Comparison of ENCODE assay signal across 11 cellular contexts in genomic region chr1:44785027-44785376, GRCh38. TPM values are rescaled to one million over a fixed set of nuclear protein-coding genes. Genes with fewer than 3 reads are reported as not detected.
DNase-seq lines count a peak whose midpoint lies in the region; ATAC-seq and TF ChIP-seq lines count a peak whose summit lies in the region.
"Had no signal": no experiment of that assay in that cellular context is flagged by ENCODE, and none has a peak within 500 bp of the region (broad histone marks: within the 10 kb centered on the region; RNA-seq: fewer than 3 reads in every experiment).

No MANE protein-coding gene starts in this region.

- no peak for ATAC-seq in IMR-90 (ENCODE audit: low read depth)
- ATAC-seq in natural killer cell treated with Interleukin-12 subunit alpha and Interleukin-12 subunit beta and Interleukin-15 and Interleukin-18, amount 100 ng/mL, for 72 hours: no peak

- no peaks in the 10 kb centered on the region for H3K79me2 ChIP-seq in mammary epithelial cell (ENCODE audit: insufficient read depth, low read length)
- H3K79me2 ChIP-seq: parathyroid adenoma had no signal

- POLR2A ChIA-PET in CD8-positive, alpha-beta memory T cell (lab: Charles Lee): interaction anchor here (0.7 to 5.8 kb wide), 3 partner anchors 9 to 54 kb away, joined by 3 to 49 read pairs (median 6); partner anchors contain the start of genes PLK3, RNU5D-1 and RPS8
- POLR2A ChIA-PET in IMR-90 (lab: Charles Lee; ENCODE audit: unreplicated experiment): interaction anchor here (1.3 kb wide), 1 partner anchor 9 kb away, joined by 5 read pairs; no protein-coding TSS in a partner anchor

- CTCF ChIA-PET in CD8-positive, alpha-beta memory T cell (lab: Charles Lee): interaction anchor here (1.0 to 5.9 kb wide), 12 partner anchors 8 to 727 kb away, joined by 3 to 39 read pairs (median 5); partner anchors contain the start of genes BTBD19, HECTD3, PLK3 and RNU5D-1
- CTCF ChIA-PET in IMR-90 (lab: Yijun Ruan, JAX) (interaction anchor here (0.6 kb wide), 1 partner anchor 184 kb away, joined by 11 read pairs; no protein-coding TSS in a partner anchor), mammary epithelial cell (lab: Charles Lee; ENCODE audit: low non-redundant PET) (interaction anchor here (0.6 kb wide), 1 partner anchor 226 kb away, joined by 4 read pairs; the partner anchor contains the start of gene HECTD3)

- peaks cover 29 to 36% (median 30%) of the 10 kb centered on the region in 3 donors for H3K4me1 Mint-ChIP-seq in CD8-positive, alpha-beta memory T cell
- peaks cover 26 to 28% of the 10 kb centered on the region in 2 donors for H3K4me1 Mint-ChIP-seq in natural killer cell treated with Interleukin-12 subunit alpha and Interleukin-12 subunit beta and Interleukin-15 and Interleukin-18, amount 100 ng/mL, for 72 hours (ENCODE audit: low read depth in 2 of 2)

- no peak overlapping the region for H4K8ac ChIP-seq in IMR-90 (ENCODE audit: low read depth in 2 of 2, low read length in 2 of 2)

- no peaks in the 10 kb centered on the region for H3K27me3 ChIP-seq in CD8-positive, alpha-beta memory T cell (ENCODE audit: insufficient read depth, low read length, poor library complexity, severe bottlenecking)
- H3K27me3 ChIP-seq in IMR-90 (ENCODE audit: control insufficient read depth, insufficient read depth, low read length) (no peaks in the 10 kb centered on the region; the same call in 1 of the 2 replicates), mammary epithelial cell (ENCODE audit: insufficient read depth, low read length) (no peaks in the 10 kb centered on the region)

- H3K36me3 ChIP-seq in CD8-positive, alpha-beta memory T cell (ENCODE audit: insufficient read depth, low read length): peaks cover 5% of the 10 kb centered on the region
- H3K36me3 ChIP-seq in IMR-90 (ENCODE audit: control insufficient read depth, insufficient read depth, low read length): peaks cover 13% of the 10 kb centered on the region
- H3K36me3 ChIP-seq in mammary epithelial cell (ENCODE audit: insufficient read depth, low read length): peaks cover under 1% of the 10 kb centered on the region

- H3K18ac ChIP-seq in IMR-90 (ENCODE audit: low read depth, low read length): no peak overlapping the region

- H2BK120ac ChIP-seq in IMR-90 (ENCODE audit: low read depth, low read length): no peak overlapping the region

- H3K4me3 Mint-ChIP-seq in CD8-positive, alpha-beta memory T cell: peak overlapping the region; percentile 76 to 93 (median 82)
- H3K4me3 Mint-ChIP-seq in natural killer cell treated with Interleukin-12 subunit alpha and Interleukin-12 subunit beta and Interleukin-15 and Interleukin-18, amount 100 ng/mL, for 72 hours: peak overlapping the region; percentile 70

- no peak overlapping the region for H3K56ac ChIP-seq in IMR-90 (ENCODE audit: extremely low read depth, insufficient read depth, low read length)

- H3K4me1 ChIP-seq in CD8-positive, alpha-beta memory T cell (ENCODE audit: insufficient read depth, low read length): peaks cover 29% of the 10 kb centered on the region
- H3K4me1 ChIP-seq in IMR-90 (ENCODE audit: control insufficient read depth, insufficient read depth, low read length): peaks cover 8% of the 10 kb centered on the region; the same call in 1 of the 2 replicates
- H3K4me1 ChIP-seq in mammary epithelial cell (ENCODE audit: insufficient read depth, low read length): peaks cover 26% of the 10 kb centered on the region

- no peak overlapping the region for H3K4ac ChIP-seq in IMR-90 (ENCODE audit: low read depth, low read length)

- peaks cover 8% of the 10 kb centered on the region; the same call in 1 of the 2 replicates for H3K9me1 ChIP-seq in IMR-90 (ENCODE audit: insufficient read depth, low read length)

- no peak for TF ChIP-seq POLR2A in IMR-90 (IDR thresholded peaks at IDR 0.05; ENCODE audit: low read depth, low read length)

- H4K91ac ChIP-seq in IMR-90 (ENCODE audit: insufficient read depth, low read depth, low read length): no peak overlapping the region

- no peaks in the 10 kb centered on the region for H3K9me3 Mint-ChIP-seq in CD8-positive, alpha-beta memory T cell
- H3K9me3 Mint-ChIP-seq in natural killer cell treated with Interleukin-12 subunit alpha and Interleukin-12 subunit beta and Interleukin-15 and Interleukin-18, amount 100 ng/mL, for 72 hours: no peaks in the 10 kb centered on the region

- H3K4me3 ChIP-seq in CD8-positive, alpha-beta memory T cell (ENCODE audit: low read length): peak overlapping the region; percentile 53
- no peak overlapping the region for H3K4me3 ChIP-seq in IMR-90 (ENCODE audit: insufficient read depth, low read depth, low read length)
- no peak overlapping the region for H3K4me3 ChIP-seq in mammary epithelial cell (replicated peaks in 1 of 3; ENCODE audit: insufficient read depth in 1 of 3, low read depth in 2 of 3, low read length in 3 of 3)

- H3K9ac ChIP-seq in IMR-90 (ENCODE audit: low read depth, low read length) (no peak overlapping the region), mammary epithelial cell (ENCODE audit: insufficient read depth, low read length) (no peak overlapping the region)
- H3K9ac ChIP-seq: parathyroid adenoma had no signal

- no TSS peak for BruUV-seq in IMR-90 (replicated peaks; lab: Mats Ljungman, UMichigan)
- BruUV-seq in mammary epithelial cell (replicated peaks; lab: Mats Ljungman, UMichigan): no TSS peak

- no peak overlapping the region for H4K5ac ChIP-seq in IMR-90 (ENCODE audit: low read depth, low read length)

- in situ Hi-C loops in IMR-90 (cut with MboI; ENCODE audit: low sequenced_read_pairs): no loop called here
- in situ Hi-C loops in mammary epithelial cell (cut with MboI; ENCODE audit: low sequenced_read_pairs in 2 of 2): loop anchor here in 1 of 2 donors (25.0 kb wide), 1 partner anchor 702 kb away; the partner anchor contains the start of gene TESK2

- no peak overlapping the region for H2BK5ac ChIP-seq in IMR-90 (ENCODE audit: low read depth, low read length, poor library complexity, severe bottlenecking)

- no peak overlapping the region for H3K27ac ChIP-seq in CD8-positive, alpha-beta memory T cell (ENCODE audit: low read depth, low read length)
- no peak overlapping the region for H3K27ac ChIP-seq in IMR-90 (ENCODE audit: insufficient read depth, low read length)
- no peak overlapping the region for H3K27ac ChIP-seq in mammary epithelial cell (ENCODE audit: insufficient read depth, low read depth, low read length)
- H3K27ac ChIP-seq: parathyroid adenoma had no signal

- no peak overlapping the region for H2AK5ac ChIP-seq in IMR-90 (ENCODE audit: low read depth, low read length)

- H3K14ac ChIP-seq in IMR-90 (replicated peaks; ENCODE audit: low read depth, low read length): no peak overlapping the region

- TF ChIP-seq CTCF in IMR-90 (conservative IDR thresholded peaks at IDR 0.05; ENCODE audit: low read depth, low read length) (no peak), mammary epithelial cell (conservative IDR thresholded peaks at IDR 0.05 in 1 of 2, IDR thresholded peaks at IDR 0.05 in 1 of 2; ENCODE audit: extremely low read depth in 1 of 2, insufficient read depth in 1 of 2, low read depth in 1 of 2, low read length in 2 of 2) (no peak)

- no peaks in the 10 kb centered on the region for H3K27me3 Mint-ChIP-seq in CD8-positive, alpha-beta memory T cell
- no peaks in the 10 kb centered on the region for H3K27me3 Mint-ChIP-seq in natural killer cell treated with Interleukin-12 subunit alpha and Interleukin-12 subunit beta and Interleukin-15 and Interleukin-18, amount 100 ng/mL, for 72 hours

- no peak for TF ChIP-seq RAD21 in IMR-90 (IDR thresholded peaks at IDR 0.05; ENCODE audit: low read length)

- H4K20me1 ChIP-seq in IMR-90 (ENCODE audit: insufficient read depth, low read length): 0 out of 2 replicates have a peak, but pooled peaks cover 10% of the 10 kb centered on the region
- H4K20me1 ChIP-seq in mammary epithelial cell (ENCODE audit: insufficient read depth, low read length): no peaks in the 10 kb centered on the region

- intact Hi-C loops in IMR-90 (cut with micrococcal nuclease): no loop called here
- intact Hi-C loops in mammary epithelial cell (cut with micrococcal nuclease): loop anchor here (2.0 kb wide), 2 partner anchors 14 to 516 kb away; no protein-coding TSS in a partner anchor

- H2AFZ ChIP-seq in IMR-90 (replicated peaks; ENCODE audit: low read length, poor library complexity) (peak overlapping the region; percentile 77), mammary epithelial cell (ENCODE audit: low read depth, low read length) (peak overlapping the region; percentile 84)

- peaks cover 5 to 21% (median 7%) of the 10 kb centered on the region in 3 donors for H3K36me3 Mint-ChIP-seq in CD8-positive, alpha-beta memory T cell
- H3K36me3 Mint-ChIP-seq in natural killer cell treated with Interleukin-12 subunit alpha and Interleukin-12 subunit beta and Interleukin-15 and Interleukin-18, amount 100 ng/mL, for 72 hours: peaks cover 15% of the 10 kb centered on the region

- peaks cover 0 to 13% of the 10 kb centered on the region in 2 experiments; a peak in 2 of 4 replicates for H3K79me1 ChIP-seq in IMR-90 (ENCODE audit: low read depth in 1 of 2, low read length in 2 of 2)

- DNase-seq in CD8-positive, alpha-beta memory T cell: no peak
- DNase-seq in IMR-90 (no peak), mammary epithelial cell (no peak), NCI-H2107 (lab: John Stamatoyannopoulos, UW) (no peak), kidney tubule cell (ENCODE audit: low spot score) (no peak), C1 segment of cervical spinal cord (lab: John Stamatoyannopoulos, UW) (no peak)
- no peak for DNase-seq in natural killer cell treated with Interleukin-12 subunit alpha and Interleukin-12 subunit beta and Interleukin-15 and Interleukin-18, amount 100 ng/mL, for 72 hours (ENCODE audit: low spot score)
- DNase-seq: activated gamma-delta T cell treated with Interleukin-2 at 50 U/mL for 16 hours, foreskin melanocyte had no signal

- peak overlapping the region; percentile 52 to 96 (median 83) for H3K27ac Mint-ChIP-seq in CD8-positive, alpha-beta memory T cell
- H3K27ac Mint-ChIP-seq in natural killer cell treated with Interleukin-12 subunit alpha and Interleukin-12 subunit beta and Interleukin-15 and Interleukin-18, amount 100 ng/mL, for 72 hours: peak overlapping the region; percentile 51 to 85

- dilution Hi-C loops in IMR-90 (cut with HindIII; ENCODE audit: low sequenced_read_pairs, unreplicated experiment): no loop called here
- dilution Hi-C loops in mammary epithelial cell (cut with HindIII; ENCODE audit: low sequenced_read_pairs): no loop called here

- H2AK9ac ChIP-seq in IMR-90 (replicated peaks; ENCODE audit: low read depth, low read length, poor library complexity): peak overlapping the region; percentile 53

- no peak overlapping the region for H3K4me2 ChIP-seq in IMR-90 (ENCODE audit: low read depth, low read length)
- H3K4me2 ChIP-seq in mammary epithelial cell (ENCODE audit: insufficient read depth, low read depth, low read length): peak overlapping the region; percentile 90

- 83% methylated on average over 1 of the region's 6 CpGs; no CpG with 5 or more reads in 1 of the 2 experiments for WGBS in IMR-90 (ENCODE audit: extremely low coverage in 2 of 2, insufficient read length in 1 of 2), 2 experiments
- 38% methylated on average over 4 of the region's 6 CpGs for whole genome bisulfite sequencing in mammary epithelial cell (ENCODE audit: low coverage, missing lambda C conversion rate)

- H2BK15ac ChIP-seq in IMR-90 (ENCODE audit: low read depth, low read length): no peak overlapping the region

- no peak overlapping the region for H3K23ac ChIP-seq in IMR-90 (ENCODE audit: low read depth, low read length)

- no peak overlapping the region for H2BK20ac ChIP-seq in IMR-90 (ENCODE audit: low read depth, low read length)

- H3K9me3 ChIP-seq in CD8-positive, alpha-beta memory T cell (ENCODE audit: low read length): no peaks in the 10 kb centered on the region
- H3K9me3 ChIP-seq in IMR-90 (ENCODE audit: control insufficient read depth, insufficient read depth, low read length) (no peaks in the 10 kb centered on the region), mammary epithelial cell (replicated peaks; ENCODE audit: insufficient read depth, low read length) (no peaks in the 10 kb centered on the region)

RNA-seq across cellular contexts. Expression of gene BEST4, which starts 3.0 kb away (rescaled TPM):
- total RNA-seq in CD8-positive, alpha-beta memory T cell: 1 to 10 TPM; 1.2 to 1.4 TPM
- 0.54 TPM for polyA plus RNA-seq in CD8-positive, alpha-beta memory T cell
- total RNA-seq in IMR-90 (2012; rRNA removed) (not detected in 2 replicates), mammary epithelial cell (under 1 TPM; 0.33 to 0.52 TPM)
- polyA plus RNA-seq in IMR-90 (2012; rRNA removed) (0.07 and 0.16 TPM in 2 replicates), mammary epithelial cell (0.39 TPM)
- polyA plus RNA-seq in IMR-90 (2012; cell fraction: cytosol; rRNA removed): 0.06 and 0.12 TPM in 2 replicates
- polyA plus RNA-seq in IMR-90 (2012; cell fraction: nucleus; rRNA removed; ENCODE audit: low replicate concordance): 1.0 and 1.8 TPM in 2 replicates
- not detected for polyA minus RNA-seq in mammary epithelial cell
- total RNA-seq in natural killer cell treated with Interleukin-12 subunit alpha and Interleukin-12 subunit beta and Interleukin-15 and Interleukin-18, amount 100 ng/mL, for 72 hours: under 1 TPM in 1 of 2 donors, not detected in 1; 0.47 TPM
- total RNA-seq: RPMI7951 had no signal

RNA-seq across cellular contexts. Expression of gene RPS8, which starts 9.7 kb away (rescaled TPM):
- total RNA-seq in CD8-positive, alpha-beta memory T cell: 1,000 to 10,000 TPM; 2,426 to 2,465 TPM
- 972 TPM for polyA plus RNA-seq in CD8-positive, alpha-beta memory T cell
- total RNA-seq in IMR-90 (2012; rRNA removed) (1,837 and 2,171 TPM in 2 replicates), mammary epithelial cell (1,000 to 10,000 TPM; 1,053 to 1,537 TPM)
- polyA plus RNA-seq in IMR-90 (2012; rRNA removed) (2,128 and 2,255 TPM in 2 replicates), mammary epithelial cell (2,133 TPM)
- 2,467 and 3,082 TPM in 2 replicates for polyA plus RNA-seq in IMR-90 (2012; cell fraction: cytosol; rRNA removed)
- 595 and 1,006 TPM in 2 replicates for polyA plus RNA-seq in IMR-90 (2012; cell fraction: nucleus; rRNA removed; ENCODE audit: low replicate concordance)
- polyA minus RNA-seq in mammary epithelial cell: 614 TPM
- 1,000 to 10,000 TPM; 1,070 to 1,127 TPM for total RNA-seq in natural killer cell treated with Interleukin-12 subunit alpha and Interleukin-12 subunit beta and Interleukin-15 and Interleukin-18, amount 100 ng/mL, for 72 hours

RNA-seq across cellular contexts. Expression of gene PLK3, which starts 15.2 kb away (rescaled TPM):
- 100 to 1,000 TPM; 104 to 114 TPM for total RNA-seq in CD8-positive, alpha-beta memory T cell
- 22.5 TPM for polyA plus RNA-seq in CD8-positive, alpha-beta memory T cell
- 15.3 and 15.8 TPM in 2 replicates for total RNA-seq in IMR-90 (2012; rRNA removed)
- 51.6 and 52.5 TPM in 2 replicates for polyA plus RNA-seq in IMR-90 (2012; rRNA removed)
- polyA plus RNA-seq in IMR-90 (2012; cell fraction: cytosol; rRNA removed): 45.2 and 47.2 TPM in 2 replicates
- polyA plus RNA-seq in IMR-90 (2012; cell fraction: nucleus; rRNA removed; ENCODE audit: low replicate concordance): 238 and 324 TPM in 2 replicates
- total RNA-seq in mammary epithelial cell: 100 to 1,000 TPM in 1 of 2 donors, 10 to 100 TPM in 1; 53.5 to 101 TPM
- 54.6 TPM for polyA plus RNA-seq in mammary epithelial cell
- 73.4 TPM for polyA minus RNA-seq in mammary epithelial cell
- 10 to 100 TPM; 27.4 to 64.3 TPM for total RNA-seq in natural killer cell treated with Interleukin-12 subunit alpha and Interleukin-12 subunit beta and Interleukin-15 and Interleukin-18, amount 100 ng/mL, for 72 hours

RNA-seq across cellular contexts. Expression of gene DYNLT4, which starts 22.1 kb away (rescaled TPM):
- total RNA-seq in CD8-positive, alpha-beta memory T cell: under 1 TPM; 0.28 to 0.31 TPM
- not detected for polyA plus RNA-seq in CD8-positive, alpha-beta memory T cell
- total RNA-seq in IMR-90 (2012; rRNA removed): 0.56 TPM in 1 of 2 replicates, not detected in the other
- not detected in 2 replicates for polyA plus RNA-seq in IMR-90 (2012; rRNA removed)
- 0.08 and 0.25 TPM in 2 replicates for polyA plus RNA-seq in IMR-90 (2012; cell fraction: cytosol; rRNA removed)
- polyA plus RNA-seq in IMR-90 (2012; cell fraction: nucleus; rRNA removed; ENCODE audit: low replicate concordance): 0.34 TPM in 1 of 2 replicates, not detected in the other
- not detected for total RNA-seq in mammary epithelial cell
- not detected for polyA plus RNA-seq in mammary epithelial cell
- not detected for polyA minus RNA-seq in mammary epithelial cell
- total RNA-seq in natural killer cell treated with Interleukin-12 subunit alpha and Interleukin-12 subunit beta and Interleukin-15 and Interleukin-18, amount 100 ng/mL, for 72 hours: not detected

RNA-seq across cellular contexts. Expression of gene BTBD19, which starts 23.3 kb away (rescaled TPM):
- total RNA-seq in CD8-positive, alpha-beta memory T cell: 1 to 10 TPM; 7.3 to 7.8 TPM
- polyA plus RNA-seq in CD8-positive, alpha-beta memory T cell: 0.24 TPM
- total RNA-seq in IMR-90 (2012; rRNA removed) (0.56 and 0.90 TPM in 2 replicates), mammary epithelial cell (10 to 100 TPM in 1 of 2 donors, 1 to 10 TPM in 1; 2.3 to 27.3 TPM)
- polyA plus RNA-seq in IMR-90 (2012; rRNA removed) (16.0 and 17.2 TPM in 2 replicates), mammary epithelial cell (4.6 TPM)
- 10.6 and 11.1 TPM in 2 replicates for polyA plus RNA-seq in IMR-90 (2012; cell fraction: cytosol; rRNA removed)
- polyA plus RNA-seq in IMR-90 (2012; cell fraction: nucleus; rRNA removed; ENCODE audit: low replicate concordance): 141 and 200 TPM in 2 replicates
- polyA minus RNA-seq in mammary epithelial cell: 22.7 TPM
- 1 to 10 TPM; 1.7 to 6.4 TPM for total RNA-seq in natural killer cell treated with Interleukin-12 subunit alpha and Interleukin-12 subunit beta and Interleukin-15 and Interleukin-18, amount 100 ng/mL, for 72 hours
